21 cellular contexts compared by ENCODE assay signal in genomic region chr1:60223370-60223652, GRCh38.
"Had no signal": no experiment of that assay in that cellular context is flagged by ENCODE, and none has a peak within 500 bp of the region (broad histone marks: within the 10 kb centered on the region; RNA-seq: fewer than 3 reads in every experiment).

No MANE protein-coding gene starts in this region.

- H3K9me3 Mint-ChIP-seq: activated CD4-positive, alpha-beta T cell treated with anti-CD3 and anti-CD28 coated beads, Interleukin-2, amount 10 ng/mL, durations not matched to agents 24 days and 14 days; activated T-cell treated with anti-CD3 and anti-CD28 coated beads, Interleukin-2, amount 50 U/mL, for 4 hours; stimulated activated naive B cell treated with anti-CD40 and anti-IgM and Interleukin-4, amounts not matched to agents 10 μg/mL and 1 μg/mL and 100 μg/mL, for 72 hours had no signal

- DNase-seq: activated CD4-positive, alpha-beta T cell treated with anti-CD3 and anti-CD28 coated beads, Interleukin-2, amount 10 ng/mL, durations not matched to agents 24 days and 14 days; activated CD4-positive, CD25-positive, alpha-beta regulatory T cell treated with anti-CD3 and anti-CD28 coated beads, Interleukin-2, amount 50 U/mL, for 72 hours; activated CD8-positive, alpha-beta T cell treated with anti-CD3 and anti-CD28 coated beads for 36 hours; activated gamma-delta T cell treated with Interleukin-2 at 50 U/mL for 16 hours; activated naive CD4-positive, alpha-beta T cell treated with anti-CD3 and anti-CD28 coated beads, Interleukin-2, amount 50 U/mL, for 16 hours; activated T-cell treated with anti-CD3 and anti-CD28 coated beads, Interleukin-2, amount 50 U/mL, for 4 hours; amniotic stem cell; caudate nucleus; kidney; left colon; mammary epithelial cell; naive thymus-derived CD4-positive, alpha-beta T cell; occipital lobe; psoas muscle; stimulated activated CD4-positive, alpha-beta T cell treated with anti-CD3 and anti-CD28 coated beads, Interleukin-1b, Interleukin-23, amount 100 ng/mL, for 48 hours; stimulated activated naive B cell treated with anti-CD40 and anti-IgM and Interleukin-4, amounts not matched to agents 10 μg/mL and 1 μg/mL and 100 μg/mL, for 72 hours; T-helper 2 cell had no signal

- H3K4me3 Mint-ChIP-seq: activated CD4-positive, alpha-beta T cell treated with anti-CD3 and anti-CD28 coated beads, Interleukin-2, amount 10 ng/mL, durations not matched to agents 24 days and 14 days; activated CD8-positive, alpha-beta T cell treated with anti-CD3 and anti-CD28 coated beads for 36 hours; activated T-cell treated with anti-CD3 and anti-CD28 coated beads, Interleukin-2, amount 50 U/mL, for 4 hours; activated T-helper 17 cell treated with anti-CD3 and anti-CD28 coated beads, Interleukin-2, amount 50 U/mL, for 72 hours; dendritic cell treated with granulocyte-macrophage colony-stimulating factor and Interleukin-4, amounts not matched to agents 40 ng/mL and 50 ng/mL, for 4 days; mesothelial cell of epicardium; naive thymus-derived CD4-positive, alpha-beta T cell; neural progenitor cell; stimulated activated naive B cell treated with anti-CD40 and anti-IgM and Interleukin-4, amounts not matched to agents 10 μg/mL and 1 μg/mL and 100 μg/mL, for 72 hours had no signal

- H3K27ac Mint-ChIP-seq: activated CD4-positive, alpha-beta T cell treated with anti-CD3 and anti-CD28 coated beads, Interleukin-2, amount 10 ng/mL, durations not matched to agents 24 days and 14 days; activated CD8-positive, alpha-beta T cell treated with anti-CD3 and anti-CD28 coated beads for 36 hours; activated T-helper 17 cell treated with anti-CD3 and anti-CD28 coated beads, Interleukin-2, amount 50 U/mL, for 72 hours; dendritic cell treated with granulocyte-macrophage colony-stimulating factor and Interleukin-4, amounts not matched to agents 40 ng/mL and 50 ng/mL, for 4 days; mesothelial cell of epicardium; naive thymus-derived CD4-positive, alpha-beta T cell; neural progenitor cell; stimulated activated naive B cell treated with anti-CD40 and anti-IgM and Interleukin-4, amounts not matched to agents 10 μg/mL and 1 μg/mL and 100 μg/mL, for 72 hours had no signal

- H3K4me1 Mint-ChIP-seq: activated CD4-positive, alpha-beta T cell treated with anti-CD3 and anti-CD28 coated beads, Interleukin-2, amount 10 ng/mL, durations not matched to agents 24 days and 14 days; mesothelial cell of epicardium; naive thymus-derived CD4-positive, alpha-beta T cell; neural progenitor cell; stimulated activated naive B cell treated with anti-CD40 and anti-IgM and Interleukin-4, amounts not matched to agents 10 μg/mL and 1 μg/mL and 100 μg/mL, for 72 hours had no signal

- H3K36me3 Mint-ChIP-seq: mesothelial cell of epicardium; naive thymus-derived CD4-positive, alpha-beta T cell; stimulated activated naive B cell treated with anti-CD40 and anti-IgM and Interleukin-4, amounts not matched to agents 10 μg/mL and 1 μg/mL and 100 μg/mL, for 72 hours had no signal

- H3K27me3 Mint-ChIP-seq: activated CD4-positive, alpha-beta T cell treated with anti-CD3 and anti-CD28 coated beads, Interleukin-2, amount 10 ng/mL, durations not matched to agents 24 days and 14 days; dendritic cell treated with granulocyte-macrophage colony-stimulating factor and Interleukin-4, amounts not matched to agents 40 ng/mL and 50 ng/mL, for 4 days; stimulated activated naive B cell treated with anti-CD40 and anti-IgM and Interleukin-4, amounts not matched to agents 10 μg/mL and 1 μg/mL and 100 μg/mL, for 72 hours had no signal
